8 cellular contexts compared by ENCODE assay signal in the genomic region with DNA sequence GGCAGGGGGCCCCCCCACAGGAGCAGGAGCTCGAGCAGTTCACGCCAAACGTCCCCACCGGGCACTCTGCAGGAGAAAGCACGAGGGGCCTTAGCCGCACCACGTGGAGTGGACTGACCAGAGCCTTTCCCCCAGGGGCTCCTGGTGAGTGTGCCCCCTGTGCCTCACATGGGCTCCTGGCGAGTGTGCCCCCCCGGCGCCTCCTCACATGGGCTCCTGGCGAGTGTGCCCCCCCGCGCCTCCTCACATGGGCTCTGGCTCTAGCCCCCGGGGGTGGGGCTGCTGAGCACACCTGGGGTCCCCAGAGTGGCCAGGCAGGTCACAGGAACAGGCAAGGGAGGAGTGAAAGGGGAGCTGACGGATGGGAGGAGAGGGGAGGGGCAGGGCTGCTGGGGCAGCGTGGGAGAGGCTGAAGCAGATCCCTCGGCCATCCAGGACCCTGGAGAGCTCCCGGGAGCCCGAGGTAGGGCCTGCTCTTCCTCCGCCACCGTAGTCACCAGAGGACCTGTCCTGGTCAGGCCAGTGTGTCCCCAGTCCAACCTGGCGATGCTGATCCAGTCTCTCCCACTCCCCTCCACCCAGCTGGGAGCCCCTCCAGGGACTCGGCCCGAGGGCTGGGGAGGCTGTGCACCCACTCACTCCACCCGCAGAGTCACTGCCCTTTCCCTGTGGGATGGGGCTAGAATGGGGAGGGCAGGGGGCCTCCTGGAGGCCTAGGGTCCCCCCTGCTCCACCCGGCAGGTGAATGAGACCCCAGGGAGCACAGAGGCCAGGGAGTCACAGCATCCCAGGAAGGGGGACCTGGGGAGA. TPM values are rescaled to one million over a fixed set of nuclear protein-coding genes. Genes with fewer than 3 reads are reported as not detected.
A peak's percentile ranks its signal among the peaks of the same experiment; 100 is the strongest.
DNase-seq lines count a peak whose midpoint lies in the region; ATAC-seq and TF ChIP-seq lines count a peak whose summit lies in the region.

No MANE protein-coding gene starts in this region.

- H3K4me3 ChIP-seq in fibroblast of mammary gland (ENCODE audit: control insufficient read depth, low read depth, low read length): no peak overlapping the region

- ATAC-seq in SK-N-SH treated with all-trans-retinoic acid at 6 μM for 48 hours (peak; percentile 44), omental fat pad (ENCODE audit: low FRiP score) (peak; percentile 65), GM18519 (IDR thresholded peaks at IDR 0.05; ENCODE audit: low FRiP score, unreplicated experiment) (no peak)

- TF ChIP-seq CTCF in fibroblast of mammary gland (conservative IDR thresholded peaks at IDR 0.05; ENCODE audit: control insufficient read depth, insufficient read depth, low read depth, low read length): no peak
- TF ChIP-seq CTCF in omental fat pad (IDR thresholded peaks at IDR 0.05): no peak

- peak; percentile 12 for DNase-seq in NCI-H146 (lab: John Stamatoyannopoulos, UW)
- DNase-seq in NCI-H146 treated with DMSO at 0.1 percent for 48 hours (lab: John Stamatoyannopoulos, UW; ENCODE audit: unreplicated experiment): no peak
- DNase-seq in fibroblast of mammary gland (ENCODE audit: low read depth): peak; percentile 28
- DNase-seq in omental fat pad (ENCODE audit: low spot score): peak; percentile 58
- DNase-seq in NCI-H446 treated with DMSO at 0.1 percent for 48 hours (lab: John Stamatoyannopoulos, UW): no peak
- no peak for DNase-seq in AML-193 (lab: John Stamatoyannopoulos, UW)

TF ChIP-seq in SK-N-SH treated with all-trans-retinoic acid at 6 μM for 48 hours, 23 proteins besides CTCF, POLR2A, EP300 and RAD21:
- TF ChIP-seq SNAI2 (CRISPR knock-in tag; IDR thresholded peaks at IDR 0.05) (no peak), POU6F1 (CRISPR knock-in tag; IDR thresholded peaks at IDR 0.05; ENCODE audit: borderline replicate concordance, low read depth) (no peak), OSR1 (CRISPR knock-in tag; IDR thresholded peaks at IDR 0.05) (no peak), BACH2 (CRISPR knock-in tag; IDR thresholded peaks at IDR 0.05; ENCODE audit: borderline replicate concordance) (no peak), ZFP30 (CRISPR knock-in tag; IDR thresholded peaks at IDR 0.05) (no peak), PPARA (CRISPR knock-in tag; IDR thresholded peaks at IDR 0.05; ENCODE audit: borderline replicate concordance) (no peak), ZNF565 (CRISPR knock-in tag; conservative IDR thresholded peaks at IDR 0.05; ENCODE audit: low read depth) (no peak), ESRRG (CRISPR knock-in tag; IDR thresholded peaks at IDR 0.05) (no peak), PATZ1 (CRISPR knock-in tag; IDR thresholded peaks at IDR 0.05; ENCODE audit: borderline replicate concordance) (no peak), ISL1 (CRISPR knock-in tag; IDR thresholded peaks at IDR 0.05) (no peak), TOX (CRISPR knock-in tag; IDR thresholded peaks at IDR 0.05; ENCODE audit: borderline replicate concordance) (no peak), RARB (CRISPR knock-in tag; IDR thresholded peaks at IDR 0.05) (no peak), ZC3H10 (CRISPR knock-in tag; IDR thresholded peaks at IDR 0.05) (no peak), CSDC2 (CRISPR knock-in tag; IDR thresholded peaks at IDR 0.05) (no peak), ZNF8 (CRISPR knock-in tag; IDR thresholded peaks at IDR 0.05) (no peak), ARNTL (CRISPR knock-in tag; IDR thresholded peaks at IDR 0.05; ENCODE audit: borderline replicate concordance, low read depth) (no peak)
- TF ChIP-seq, protein P1, sequence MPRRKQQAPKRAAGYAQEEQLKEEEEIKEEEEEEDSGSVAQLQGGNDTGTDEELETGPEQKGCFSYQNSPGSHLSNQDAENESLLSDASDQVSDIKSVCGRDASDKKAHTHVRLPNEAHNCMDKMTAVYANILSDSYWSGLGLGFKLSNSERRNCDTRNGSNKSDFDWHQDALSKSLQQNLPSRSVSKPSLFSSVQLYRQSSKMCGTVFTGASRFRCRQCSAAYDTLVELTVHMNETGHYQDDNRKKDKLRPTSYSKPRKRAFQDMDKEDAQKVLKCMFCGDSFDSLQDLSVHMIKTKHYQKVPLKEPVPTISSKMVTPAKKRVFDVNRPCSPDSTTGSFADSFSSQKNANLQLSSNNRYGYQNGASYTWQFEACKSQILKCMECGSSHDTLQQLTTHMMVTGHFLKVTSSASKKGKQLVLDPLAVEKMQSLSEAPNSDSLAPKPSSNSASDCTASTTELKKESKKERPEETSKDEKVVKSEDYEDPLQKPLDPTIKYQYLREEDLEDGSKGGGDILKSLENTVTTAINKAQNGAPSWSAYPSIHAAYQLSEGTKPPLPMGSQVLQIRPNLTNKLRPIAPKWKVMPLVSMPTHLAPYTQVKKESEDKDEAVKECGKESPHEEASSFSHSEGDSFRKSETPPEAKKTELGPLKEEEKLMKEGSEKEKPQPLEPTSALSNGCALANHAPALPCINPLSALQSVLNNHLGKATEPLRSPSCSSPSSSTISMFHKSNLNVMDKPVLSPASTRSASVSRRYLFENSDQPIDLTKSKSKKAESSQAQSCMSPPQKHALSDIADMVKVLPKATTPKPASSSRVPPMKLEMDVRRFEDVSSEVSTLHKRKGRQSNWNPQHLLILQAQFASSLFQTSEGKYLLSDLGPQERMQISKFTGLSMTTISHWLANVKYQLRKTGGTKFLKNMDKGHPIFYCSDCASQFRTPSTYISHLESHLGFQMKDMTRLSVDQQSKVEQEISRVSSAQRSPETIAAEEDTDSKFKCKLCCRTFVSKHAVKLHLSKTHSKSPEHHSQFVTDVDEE (CRISPR knock-in tag; IDR thresholded peaks at IDR 0.05): no peak

RNA-seq across cellular contexts. Expression of gene ARHGEF16, which starts 47.6 kb away (rescaled TPM):
- total RNA-seq in omental fat pad: 1 to 10 TPM in 3 of 4 donors, under 1 TPM in 1; 0.36 to 3.2 (median 1.9) TPM

Comparison
In these comparisons a context has a peak if more than half of its experiments do, and no peak if none do; other contexts are left out.
1. DNase-seq: peak in NCI-H146 (single experiment), fibroblast of mammary gland (single experiment) and omental fat pad (single experiment); none in NCI-H146 treated with DMSO at 0.1 percent for 48 hours (single experiment), NCI-H446 treated with DMSO at 0.1 percent for 48 hours (single experiment) and AML-193 (0 of 2).